ENCODE assay signal across 9 cellular contexts in the genomic region with DNA sequence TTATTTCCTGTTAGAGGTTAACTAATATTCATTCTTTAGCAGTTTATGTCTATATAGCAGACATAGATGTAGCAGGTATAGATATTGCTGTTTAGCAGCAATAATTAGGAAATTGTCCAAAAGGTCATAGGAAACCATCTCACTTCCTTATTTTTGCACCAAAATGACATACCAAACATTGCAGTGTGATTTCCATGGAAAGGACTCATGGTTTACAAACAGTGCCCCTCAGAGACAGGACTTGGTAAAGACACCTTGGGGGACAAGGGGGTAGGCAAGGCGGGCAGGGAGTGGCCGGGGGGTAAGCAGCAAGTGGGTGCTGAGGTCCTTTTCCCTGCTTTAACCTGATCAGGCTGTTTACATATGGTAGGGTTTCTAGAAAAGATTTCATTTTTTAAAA. TPM values are rescaled to one million over a fixed set of nuclear protein-coding genes. Genes with fewer than 3 reads are reported as not detected.
DNase-seq lines count a peak whose midpoint lies in the region; ATAC-seq, FAIRE-seq and TF ChIP-seq lines count a peak whose summit lies in the region.
"Had no signal": no experiment of that assay in that cellular context is flagged by ENCODE, and none has a peak within 500 bp of the region (broad histone marks: within the 10 kb centered on the region; RNA-seq: fewer than 3 reads in every experiment).

No MANE protein-coding gene starts in this region.

- ATAC-seq in left ventricle myocardium superior (no peak), HG03196 (IDR thresholded peaks at IDR 0.05; ENCODE audit: unreplicated experiment) (no peak)

- H3K4me1 ChIP-seq in left ventricle myocardium inferior, result peaks cover 39% of the 10 kb centered on the region
- H3K4me1 ChIP-seq in OCI-LY1 (ENCODE audit: insufficient read depth, low read length, severe bottlenecking), result peaks cover 4% of the 10 kb centered on the region

- no peaks in the 10 kb centered on the region for H3K9me2 ChIP-seq in OCI-LY1 (ENCODE audit: low read depth, low read length)

- no peaks in the 10 kb centered on the region for H3F3A ChIP-seq in OCI-LY1 (ENCODE audit: insufficient read depth, low read length)

- H3K36me3 ChIP-seq in left ventricle myocardium inferior, result no peaks in the 10 kb centered on the region
- no peaks in the 10 kb centered on the region for H3K36me3 ChIP-seq in OCI-LY1 (ENCODE audit: insufficient read depth, low read length)

- no peak overlapping the region for H2AFZ ChIP-seq in OCI-LY1 (ENCODE audit: low read length)

- TF ChIP-seq CTCF in left ventricle myocardium inferior (IDR thresholded peaks at IDR 0.05; ENCODE audit: borderline replicate concordance) (peak; percentile 32), OCI-LY1 (IDR thresholded peaks at IDR 0.05; ENCODE audit: low read length) (peak; percentile 56; the same call in 1 of the 2 replicates), fibroblast of mammary gland (conservative IDR thresholded peaks at IDR 0.05; ENCODE audit: control insufficient read depth, insufficient read depth, low read depth, low read length) (peak; percentile 19)

- H3K4me3 ChIP-seq in left ventricle myocardium inferior (no peak overlapping the region), OCI-LY1 (ENCODE audit: low read depth, low read length, poor library complexity, severe bottlenecking) (no peak overlapping the region), fibroblast of mammary gland (ENCODE audit: control insufficient read depth, low read depth, low read length) (no peak overlapping the region)

- H4K20me1 ChIP-seq in OCI-LY1 (ENCODE audit: insufficient read depth, low read length), result no peaks in the 10 kb centered on the region

- intact Hi-C loops in left ventricle myocardium inferior (cut with micrococcal nuclease) (loop anchor here (5.0 kb wide), 1 partner anchor 113 kb away; no protein-coding TSS in a partner anchor), left ventricle myocardium superior (cut with micrococcal nuclease) (loop anchor here (10.0 kb wide), 1 partner anchor 106 kb away; no protein-coding TSS in a partner anchor)

- no peaks in the 10 kb centered on the region for H3K9me3 ChIP-seq in left ventricle myocardium inferior (replicated peaks)
- H3K9me3 ChIP-seq in OCI-LY1 (ENCODE audit: low read length), result no peaks in the 10 kb centered on the region

- FAIRE-seq in urothelium cell line (lab: Jason Lieb, UNC), result no peak
- FAIRE-seq: G401.6 had no signal

- no peaks in the 10 kb centered on the region for H3K79me2 ChIP-seq in OCI-LY1 (ENCODE audit: insufficient read depth, low read length)

- H3K27ac ChIP-seq in left ventricle myocardium inferior (replicated peaks), result no peak overlapping the region
- H3K27ac ChIP-seq in OCI-LY1 (ENCODE audit: low read depth, low read length, poor library complexity, severe bottlenecking), result no peak overlapping the region

- DNase-seq in left ventricle myocardium inferior (no peak), left ventricle myocardium superior (no peak), fibroblast of mammary gland (ENCODE audit: low read depth) (peak; percentile 31), urothelium cell line (ENCODE audit: low spot score) (peak; percentile 21), GM19240 (ENCODE audit: insufficient read length, low spot score) (no peak), NCI-H2107 (lab: John Stamatoyannopoulos, UW) (no peak)

- no peak overlapping the region for H3K9ac ChIP-seq in OCI-LY1 (ENCODE audit: low read length)

- H3K27me3 ChIP-seq in left ventricle myocardium inferior (ENCODE audit: low read depth) (peaks cover 4% of the 10 kb centered on the region), OCI-LY1 (ENCODE audit: insufficient read depth, low read length) (no peaks in the 10 kb centered on the region; the same call in 1 of the 2 replicates)

- H3K4me2 ChIP-seq in OCI-LY1 (ENCODE audit: low read length), result no peak overlapping the region

RNA-seq across cellular contexts. Expression of gene BATF3, which starts 30.5 kb away (rescaled TPM):
- total RNA-seq in left ventricle myocardium inferior (1.8 TPM), left ventricle myocardium superior (1.6 TPM)

Comparison
In these comparisons a context has a peak if more than half of its experiments do, and no peak if none do; other contexts are left out.
1. DNase-seq: peak in fibroblast of mammary gland (single experiment) and urothelium cell line (single experiment); none in left ventricle myocardium inferior (single experiment), left ventricle myocardium superior (single experiment), GM19240 (single experiment) and NCI-H2107 (single experiment).
2. Peak in every context shown above with its lines, with median percentiles within 50 percentile points of each other: CTCF ChIP-seq.